ENCODE assay signal across 8 cellular contexts in genomic region chr7:5822742-5823503, GRCh38. TPM values are rescaled to one million over a fixed set of nuclear protein-coding genes. Genes with fewer than 3 reads are reported as not detected.
A peak's percentile ranks its signal among the peaks of the same experiment; 100 is the strongest.
DNase-seq lines count a peak whose midpoint lies in the region; ATAC-seq and TF ChIP-seq lines count a peak whose summit lies in the region.

No MANE protein-coding gene starts in this region.

- TF ChIP-seq CTCF in CD8-positive, alpha-beta T cell (IDR thresholded peaks at IDR 0.05), result no peak
- no peak for TF ChIP-seq CTCF in lower lobe of right lung (IDR thresholded peaks at IDR 0.05)

- peaks cover 29% of the 10 kb centered on the region for H3K4me1 ChIP-seq in CD8-positive, alpha-beta T cell (ENCODE audit: insufficient read depth, low read length)
- peaks cover 6% of the 10 kb centered on the region for H3K4me1 ChIP-seq in ectodermal cell (ENCODE audit: control insufficient read depth, insufficient read depth, low read length)
- peaks cover 10% of the 10 kb centered on the region for H3K4me1 ChIP-seq in lower lobe of right lung

- peak overlapping the region; percentile 91 for H3K27ac Mint-ChIP-seq in CD8-positive, alpha-beta T cell
- H3K27ac Mint-ChIP-seq in activated CD4-positive, alpha-beta memory T cell treated with anti-CD3 and anti-CD28 coated beads, Interleukin-2, amount 10 ng/mL, durations not matched to agents 7 days and 5 days, result peak overlapping the region; percentile 95

- POLR2A ChIA-PET in CD8-positive, alpha-beta T cell (lab: Charles Lee), result interaction anchor here (0.6 to 2.7 kb wide), 13 partner anchors 13 to 837 kb away, joined by 3 to 31 read pairs (median 3); partner anchors contain the start of gene RNF216
- POLR2A ChIA-PET in activated CD4-positive, alpha-beta memory T cell treated with anti-CD3 and anti-CD28 coated beads, Interleukin-2, amount 10 ng/mL, durations not matched to agents 7 days and 5 days (lab: Charles Lee), result interaction anchor here (0.7 to 2.1 kb wide), 11 partner anchors 13 to 625 kb away, joined by 3 to 16 read pairs (median 4); partner anchors contain the start of genes DAGLB, PMS2 and RNF216

- H3K27ac ChIP-seq in CD8-positive, alpha-beta T cell (ENCODE audit: low read depth, low read length), result peak overlapping the region; percentile 96
- H3K27ac ChIP-seq in ectodermal cell (ENCODE audit: insufficient read depth, low read depth, low read length, poor library complexity, severe bottlenecking), result peak overlapping the region; percentile 57
- H3K27ac ChIP-seq in lower lobe of right lung, result peak overlapping the region; percentile 89

- ATAC-seq in CD8-positive, alpha-beta T cell, result peak; percentile 81
- ATAC-seq in GM19452 (IDR thresholded peaks at IDR 0.05; ENCODE audit: unreplicated experiment) (peak; percentile 100), HG03575 (IDR thresholded peaks at IDR 0.05; ENCODE audit: extremely low read depth, insufficient number of reproducible peaks, low FRiP score, unreplicated experiment) (peak; percentile 82), lower lobe of right lung (peak; percentile 100)

- DNase-seq in CD8-positive, alpha-beta T cell, result peak; percentile 95 to 100 (median 98)
- DNase-seq in NCI-H82 (lab: John Stamatoyannopoulos, UW) (peak; percentile 96), lower lobe of right lung (peak; percentile 98)
- peak; percentile 99 for DNase-seq in activated CD4-positive, alpha-beta memory T cell treated with anti-CD3 and anti-CD28 coated beads, Interleukin-2, amount 10 ng/mL, durations not matched to agents 7 days and 5 days
- DNase-seq in stimulated activated CD4-positive, alpha-beta T cell treated with anti-CD3 and anti-CD28 coated beads, TNF-alpha, amount 100 ng/mL, for 1 hour (ENCODE audit: low read depth in 3 of 3, low spot score in 1 of 3), result peak; percentile 84 to 93 (median 90)

- H3K4me3 Mint-ChIP-seq in CD8-positive, alpha-beta T cell, result peak overlapping the region; percentile 91
- H3K4me3 Mint-ChIP-seq in activated CD4-positive, alpha-beta memory T cell treated with anti-CD3 and anti-CD28 coated beads, Interleukin-2, amount 10 ng/mL, durations not matched to agents 7 days and 5 days, result peak overlapping the region; percentile 86

- H3K9me3 Mint-ChIP-seq in CD8-positive, alpha-beta T cell, result no peaks in the 10 kb centered on the region
- H3K9me3 Mint-ChIP-seq in activated CD4-positive, alpha-beta memory T cell treated with anti-CD3 and anti-CD28 coated beads, Interleukin-2, amount 10 ng/mL, durations not matched to agents 7 days and 5 days, result no peaks in the 10 kb centered on the region

- H3K27me3 Mint-ChIP-seq in CD8-positive, alpha-beta T cell (ENCODE audit: low read depth), result no peaks in the 10 kb centered on the region
- peaks cover 1% of the 10 kb centered on the region for H3K27me3 Mint-ChIP-seq in activated CD4-positive, alpha-beta memory T cell treated with anti-CD3 and anti-CD28 coated beads, Interleukin-2, amount 10 ng/mL, durations not matched to agents 7 days and 5 days

- no peaks in the 10 kb centered on the region for H3K9me3 ChIP-seq in CD8-positive, alpha-beta T cell (ENCODE audit: low read length)
- H3K9me3 ChIP-seq in ectodermal cell (ENCODE audit: control insufficient read depth, low read length), result no peaks in the 10 kb centered on the region
- no peaks in the 10 kb centered on the region for H3K9me3 ChIP-seq in lower lobe of right lung

- no peaks in the 10 kb centered on the region for H3K27me3 ChIP-seq in CD8-positive, alpha-beta T cell (ENCODE audit: insufficient read depth, low read length)
- peaks cover 6% of the 10 kb centered on the region for H3K27me3 ChIP-seq in ectodermal cell (ENCODE audit: control insufficient read depth, insufficient read depth, low read length, poor library complexity, severe bottlenecking)
- no peaks in the 10 kb centered on the region for H3K27me3 ChIP-seq in lower lobe of right lung (ENCODE audit: low read depth)

- H3K36me3 ChIP-seq in CD8-positive, alpha-beta T cell (ENCODE audit: insufficient read depth, low read length), result no peaks in the 10 kb centered on the region
- H3K36me3 ChIP-seq in ectodermal cell (ENCODE audit: control insufficient read depth, insufficient read depth, low read length) (no peaks in the 10 kb centered on the region), lower lobe of right lung (no peaks in the 10 kb centered on the region)

- intact Hi-C loops in CD8-positive, alpha-beta T cell (cut with DNase I, micrococcal nuclease), result loop anchor here (1.0 to 2.0 kb wide), 2 partner anchors 42 to 328 kb away; partner anchors contain the start of gene RNF216 (in 2 of the 2)
- intact Hi-C loops in lower lobe of right lung (cut with DNase I), result no loop called here

- 7 to 9% methylated on average over 39 of the region's 39 CpGs for WGBS in ectodermal cell, 2 experiments

- H3K4me1 Mint-ChIP-seq in CD8-positive, alpha-beta T cell (ENCODE audit: low read depth), result peaks cover 27% of the 10 kb centered on the region
- H3K4me1 Mint-ChIP-seq in activated CD4-positive, alpha-beta memory T cell treated with anti-CD3 and anti-CD28 coated beads, Interleukin-2, amount 10 ng/mL, durations not matched to agents 7 days and 5 days, result peaks cover 30% of the 10 kb centered on the region

- H3K36me3 Mint-ChIP-seq in CD8-positive, alpha-beta T cell, result peaks cover 7% of the 10 kb centered on the region
- H3K36me3 Mint-ChIP-seq in activated CD4-positive, alpha-beta memory T cell treated with anti-CD3 and anti-CD28 coated beads, Interleukin-2, amount 10 ng/mL, durations not matched to agents 7 days and 5 days (ENCODE audit: low read depth), result peaks cover 3% of the 10 kb centered on the region

- CTCF ChIA-PET in CD8-positive, alpha-beta T cell (lab: Charles Lee), result interaction anchor here (0.6 to 1.2 kb wide), 3 partner anchors 13 to 369 kb away, joined by 3 read pairs; no protein-coding TSS in a partner anchor
- CTCF ChIA-PET in activated CD4-positive, alpha-beta memory T cell treated with anti-CD3 and anti-CD28 coated beads, Interleukin-2, amount 10 ng/mL, durations not matched to agents 7 days and 5 days (lab: Charles Lee), result interaction anchor here (0.6 to 2.6 kb wide), 8 partner anchors 11 to 849 kb away, joined by 3 to 16 read pairs (median 3); partner anchors contain the start of gene RNF216

- H3K4me3 ChIP-seq in CD8-positive, alpha-beta T cell (ENCODE audit: low read depth, low read length), result peak overlapping the region; percentile 99
- peak overlapping the region; percentile 76 for H3K4me3 ChIP-seq in ectodermal cell (ENCODE audit: insufficient read depth, low read depth, low read length)
- peak overlapping the region; percentile 73 for H3K4me3 ChIP-seq in lower lobe of right lung

RNA-seq across cellular contexts. Expression of gene RNF216, which starts 41.5 kb away (rescaled TPM):
- total RNA-seq in CD8-positive, alpha-beta T cell, result 10 to 100 TPM; 93.9 to 98.4 TPM
- 10 to 100 TPM; 24.8 to 25.2 TPM for total RNA-seq in activated CD4-positive, alpha-beta memory T cell treated with anti-CD3 and anti-CD28 coated beads, Interleukin-2, amount 10 ng/mL, durations not matched to agents 7 days and 5 days
- polyA plus RNA-seq in ectodermal cell (2013, experiment 1 of 4), result 33.0 TPM
- polyA plus RNA-seq in ectodermal cell (2013, experiment 2 of 4), result 32.3 TPM
- 25.4 TPM for polyA plus RNA-seq in ectodermal cell (2013, experiment 3 of 4)
- 30.0 TPM for polyA plus RNA-seq in ectodermal cell (2013, experiment 4 of 4)
- 30.7 TPM for total RNA-seq in lower lobe of right lung

RNA-seq across cellular contexts. Expression of gene OCM, which starts 57.7 kb away (rescaled TPM):
- total RNA-seq in CD8-positive, alpha-beta T cell, result 1 to 10 TPM; 1.5 to 1.8 TPM
- total RNA-seq in activated CD4-positive, alpha-beta memory T cell treated with anti-CD3 and anti-CD28 coated beads, Interleukin-2, amount 10 ng/mL, durations not matched to agents 7 days and 5 days, result under 1 TPM; 0.33 to 0.73 TPM
- polyA plus RNA-seq in ectodermal cell (2013, experiment 1 of 4), result not detected
- not detected for polyA plus RNA-seq in ectodermal cell (2013, experiment 2 of 4)
- polyA plus RNA-seq in ectodermal cell (2013, experiment 3 of 4), result not detected
- not detected for polyA plus RNA-seq in ectodermal cell (2013, experiment 4 of 4)
- not detected for total RNA-seq in lower lobe of right lung

Comparison
In these comparisons a context has a peak if more than half of its experiments do, and no peak if none do; other contexts are left out.
1. Peak in every context shown above with its lines: DNase-seq, ATAC-seq, H3K4me3 ChIP-seq and H3K27ac ChIP-seq.